14 cellular contexts compared by ENCODE assay signal in genomic region chr9:122055668-122056067, GRCh38.
"Had no signal": no experiment of that assay in that cellular context is flagged by ENCODE, and none has a peak within 500 bp of the region (broad histone marks: within the 10 kb centered on the region; RNA-seq: fewer than 3 reads in every experiment).

No MANE protein-coding gene starts in this region.

- H3K36me3 ChIP-seq: ascending aorta, thyroid gland, vagina had no signal

- H3K27me3 ChIP-seq: ascending aorta, foreskin keratinocyte, thyroid gland, vagina had no signal

- H3K4me3 ChIP-seq: ascending aorta, skin epidermis, thyroid gland, vagina had no signal

- H3K9me3 ChIP-seq: ascending aorta, thyroid gland, vagina had no signal

- ATAC-seq: activated CD8-positive, alpha-beta T cell treated with anti-CD3 and anti-CD28 coated beads for 36 hours; activated T-cell treated with anti-CD3 and anti-CD28 coated beads, Interleukin-2, amount 50 U/mL, for 72 hours; left cardiac atrium; naive thymus-derived CD4-positive, alpha-beta T cell; stimulated activated effector memory CD8-positive, alpha-beta T cell treated with anti-CD3 and anti-CD28 coated beads, Interleukin-12 subunit alpha, Interleukin-12 subunit beta, amount 100 ng/mL, for 72 hours had no signal

- H2AFZ ChIP-seq: parathyroid adenoma had no signal

- FAIRE-seq: bronchial epithelial cell had no signal

- DNase-seq: activated CD8-positive, alpha-beta memory T cell treated with anti-CD3 and anti-CD28 coated beads, Interleukin-2, amount 50 U/mL, for 4 hours; activated CD8-positive, alpha-beta T cell treated with anti-CD3 and anti-CD28 coated beads for 36 hours; activated naive CD8-positive, alpha-beta T cell treated with anti-CD3 and anti-CD28 coated beads, Interleukin-2, amount 10 ng/mL, durations not matched to agents 7 days and 5 days; activated T-cell treated with anti-CD3 and anti-CD28 coated beads, Interleukin-2, amount 50 U/mL, for 72 hours; left cardiac atrium; naive thymus-derived CD4-positive, alpha-beta T cell; thyroid gland had no signal

- H3K9ac ChIP-seq: parathyroid adenoma had no signal

- H3K4me1 ChIP-seq: thyroid gland, vagina had no signal

- H3K27ac ChIP-seq: ascending aorta, foreskin keratinocyte, parathyroid adenoma, skin epidermis, thyroid gland, vagina had no signal
